In genomic region chr17:31937926-31938641, GRCh38 we compare ENCODE assay signal across 7 cellular contexts. TPM values are rescaled to one million over a fixed set of nuclear protein-coding genes. Genes with fewer than 3 reads are reported as not detected.
DNase-seq lines count a peak whose midpoint lies in the region; TF ChIP-seq lines count a peak whose summit lies in the region.
"Not testable (repeated sequence)": the region's sequence is repeated elsewhere in the genome, so short reads cannot be mapped to it uniquely, and the experiment has no call there.

No MANE protein-coding gene starts in this region.

- not testable (repeated sequence) for TF ChIP-seq CTCF in GM12865 (IDR thresholded peaks at IDR 0.05; ENCODE audit: insufficient read depth, low read depth, low read length, missing control alignments); WI38 (IDR thresholded peaks at IDR 0.05; ENCODE audit: low read depth, low read length); brain (conservative IDR thresholded peaks at IDR 0.05); fibroblast of the aortic adventitia (IDR thresholded peaks at IDR 0.05; ENCODE audit: insufficient read depth, low read length); sigmoid colon (IDR thresholded peaks at IDR 0.05)

- H3K4me1 Mint-ChIP-seq in brain, result peaks cover 18% of the 10 kb centered on the region

- H3K4me3 ChIP-seq in GM12865 (ENCODE audit: low read depth, low read length), result peak overlapping the region; percentile 75
- H3K4me3 ChIP-seq in WI38 (ENCODE audit: low read depth, low read length), result peak overlapping the region; percentile 56
- peak overlapping the region; percentile 71 for H3K4me3 ChIP-seq in fibroblast of the aortic adventitia (ENCODE audit: low read depth, low read length)
- H3K4me3 ChIP-seq in mesodermal cell (ENCODE audit: extremely low read depth, insufficient read depth, low read length, poor library complexity, severe bottlenecking), result peak overlapping the region; percentile 38
- peak overlapping the region in 3 of 4 donors; percentile 18 to 46 (median 35) for H3K4me3 ChIP-seq in sigmoid colon

- TF ChIP-seq POLR2A in sigmoid colon (IDR thresholded peaks at IDR 0.05), result not testable (repeated sequence)

- no CpG with 5 or more reads among the region's 12 CpGs for WGBS in mesodermal cell (ENCODE audit: insufficient coverage in 2 of 2), 2 experiments
- 2 to 10% methylated on average over 9 of the region's 12 CpGs for WGBS in sigmoid colon, 2 donors

- peaks cover 34% of the 10 kb centered on the region for H3K36me3 Mint-ChIP-seq in brain

- not testable (repeated sequence) for H3K9me3 ChIP-seq in mesodermal cell (ENCODE audit: control insufficient read depth, low read length); sigmoid colon

- not testable (repeated sequence) for H3K4me1 ChIP-seq in mesodermal cell (ENCODE audit: control insufficient read depth, insufficient read depth, low read length, poor library complexity, severe bottlenecking)
- peaks cover 0 to 19% (median 12%) of the 10 kb centered on the region in 4 donors for H3K4me1 ChIP-seq in sigmoid colon

- H3K27ac ChIP-seq in mesodermal cell (ENCODE audit: low read depth, low read length, severe bottlenecking), result not testable (repeated sequence)
- H3K27ac ChIP-seq in sigmoid colon, result peak overlapping the region in 2 of 4 donors; percentile 31 to 45

- intact Hi-C loops in sigmoid colon (cut with DNase I), result not testable (repeated sequence)

- H3K27me3 ChIP-seq in sigmoid colon, result not testable (repeated sequence)

- H3K27me3 Mint-ChIP-seq in brain, result not testable (repeated sequence)

- H3K36me3 ChIP-seq in mesodermal cell (ENCODE audit: control insufficient read depth, insufficient read depth, low read length), result peaks cover 19% of the 10 kb centered on the region
- H3K36me3 ChIP-seq in sigmoid colon, result peaks cover 0 to 20% (median 0%) of the 10 kb centered on the region in 4 donors

- H3K4me3 Mint-ChIP-seq in brain, result peak overlapping the region; percentile 87 to 97 (median 92)

- TF ChIP-seq EP300 in sigmoid colon (IDR thresholded peaks at IDR 0.05), result not testable (repeated sequence)

- DNase-seq in GM12865 (ENCODE audit: low read depth); sigmoid colon: not testable (repeated sequence)
- peak; percentile 33 for DNase-seq in NAMALWA (ENCODE audit: low spot score)
- peak; percentile 12 for DNase-seq in fibroblast of the aortic adventitia (ENCODE audit: low read depth)

- H3K27ac Mint-ChIP-seq in brain, result peak overlapping the region; percentile 70 to 91 (median 85)

- not testable (repeated sequence) for H3K9me3 Mint-ChIP-seq in brain

RNA-seq across cellular contexts. Expression of gene SUZ12, which starts 1.3 kb away (rescaled TPM):
- polyA plus RNA-seq in brain (ENCODE audit: insufficient read depth, low read depth, low replicate concordance), result 10.5 TPM
- total RNA-seq in fibroblast of the aortic adventitia (ENCODE audit: low replicate concordance), result 16.2 and 36.2 TPM in 2 replicates
- 26.2 TPM for polyA plus RNA-seq in mesodermal cell (2013, experiment 1 of 2)
- 27.3 TPM for polyA plus RNA-seq in mesodermal cell (2013, experiment 2 of 2)
- total RNA-seq in sigmoid colon, result 10 to 100 TPM; 21.2 to 26.3 (median 24.7) TPM
- 10 to 100 TPM in 2 of 3 donors, 1 to 10 TPM in 1; 9.6 to 13.9 (median 13.2) TPM for polyA plus RNA-seq in sigmoid colon

RNA-seq across cellular contexts. Expression of gene UTP6, which starts 36.6 kb away (rescaled TPM):
- polyA plus RNA-seq in brain (ENCODE audit: insufficient read depth, low read depth, low replicate concordance), result 34.4 TPM
- total RNA-seq in fibroblast of the aortic adventitia (ENCODE audit: low replicate concordance), result 50.4 and 53.5 TPM in 2 replicates
- 61.4 TPM for polyA plus RNA-seq in mesodermal cell (2013, experiment 1 of 2)
- 69.9 TPM for polyA plus RNA-seq in mesodermal cell (2013, experiment 2 of 2)
- total RNA-seq in sigmoid colon, result 10 to 100 TPM; 22.1 to 29.7 (median 25.2) TPM
- polyA plus RNA-seq in sigmoid colon, result 10 to 100 TPM; 11.8 to 46.4 (median 19.8) TPM
